In the genomic region with DNA sequence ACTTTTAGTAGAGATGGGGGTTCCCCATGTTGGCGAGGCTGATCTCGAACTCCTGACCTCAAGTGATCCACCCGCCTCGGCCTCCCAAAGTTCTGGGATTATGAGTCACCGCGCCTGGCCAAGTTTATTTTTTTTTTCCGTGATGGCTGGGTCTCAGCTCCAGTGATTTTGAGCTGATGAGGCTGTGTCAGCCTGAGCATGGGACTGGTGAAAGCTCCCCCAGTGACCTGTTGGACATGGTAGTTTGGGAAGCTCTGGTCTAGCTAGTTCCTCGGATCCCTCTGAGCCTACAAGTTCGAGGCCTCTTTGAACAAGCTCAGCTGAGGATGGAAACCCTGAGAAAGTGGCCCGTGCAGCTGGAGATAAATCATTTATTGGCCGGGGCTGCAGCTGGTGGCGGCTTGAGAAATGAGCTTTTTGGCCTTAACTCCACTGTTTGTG, we compare ENCODE assay signal across 14 cellular contexts.
DNase-seq lines count a peak whose midpoint lies in the region; ATAC-seq, FAIRE-seq and TF ChIP-seq lines count a peak whose summit lies in the region.
"Had no signal": no experiment of that assay in that cellular context is flagged by ENCODE, and none has a peak within 500 bp of the region (broad histone marks: within the 10 kb centered on the region; RNA-seq: fewer than 3 reads in every experiment).

No MANE protein-coding gene starts in this region.

- no peaks in the 10 kb centered on the region for H3K9me2 ChIP-seq in GM23248 (ENCODE audit: insufficient read depth)

- no peak for FAIRE-seq in GM12891 (lab: Jason Lieb, UNC)

- peak; percentile 8 for ATAC-seq in left lung
- no peak for ATAC-seq in HG03139 (IDR thresholded peaks at IDR 0.05; ENCODE audit: unreplicated experiment)
- ATAC-seq: stimulated activated naive B cell treated with anti-CD40 and anti-IgM and Interleukin-4, amounts not matched to agents 10 μg/mL and 1 μg/mL and 100 μg/mL, for 72 hours had no signal

- peaks cover 25% of the 10 kb centered on the region for H3F3A ChIP-seq in GM23248 (ENCODE audit: insufficient read depth)

- WGBS in GM23248 (ENCODE audit: low coverage in 1 of 2, low lambda C conversion rate in 2 of 2, missing lambda C conversion rate in 2 of 2), 2 experiments = 14% methylated on average over 12 of the region's 12 CpGs

- H3K9me3 ChIP-seq in GM23248 (ENCODE audit: low read depth) = no peaks in the 10 kb centered on the region
- no peaks in the 10 kb centered on the region for H3K9me3 ChIP-seq in left lung

- peak overlapping the region; percentile 18 for H3K9ac ChIP-seq in GM23248

- peak overlapping the region; percentile 40; the same call in 1 of the 2 replicates for H2AFZ ChIP-seq in GM23248

- H3K36me3 ChIP-seq in GM23248 (ENCODE audit: low read depth) (no peaks in the 10 kb centered on the region), left lung (no peaks in the 10 kb centered on the region)

- DNase-seq in GM23248 = peak; percentile 69
- peak; percentile 77 for DNase-seq in choroid plexus epithelial cell (ENCODE audit: low read depth)
- no peak for DNase-seq in left lung
- peak; percentile 73 for DNase-seq in stromal cell of bone marrow (ENCODE audit: low read depth)
- no peak for DNase-seq in NCI-H774 (lab: John Stamatoyannopoulos, UW)
- no peak for DNase-seq in SHP77 treated with DMSO at 0.1 percent for 48 hours (lab: John Stamatoyannopoulos, UW)
- DNase-seq in GM12891 (ENCODE audit: insufficient read length, low spot score) = no peak
- DNase-seq: cortex of kidney; head of caudate nucleus; NCI-H345; SIG-M5; stimulated activated naive B cell treated with anti-CD40 and anti-IgM and Interleukin-4, amounts not matched to agents 10 μg/mL and 1 μg/mL and 100 μg/mL, for 72 hours had no signal

- peak overlapping the region; percentile 89 for H3K27ac ChIP-seq in GM23248
- peak overlapping the region in 1 of 2 donors; percentile 78 for H3K27ac ChIP-seq in left lung
- H3K27ac ChIP-seq: C4-2B had no signal

- no peaks in the 10 kb centered on the region for H3K79me2 ChIP-seq in GM23248 (ENCODE audit: insufficient read depth)

- H4K20me1 ChIP-seq in GM23248 (ENCODE audit: insufficient read depth) = no peaks in the 10 kb centered on the region

- no peak for TF ChIP-seq POLR2A in GM12891 (IDR thresholded peaks at IDR 0.05; ENCODE audit: low read depth, low read length)

- no peak overlapping the region for H3K4me3 ChIP-seq in GM23248
- no peak overlapping the region for H3K4me3 ChIP-seq in choroid plexus epithelial cell (ENCODE audit: low read depth, low read length)
- no peak overlapping the region for H3K4me3 ChIP-seq in left lung

- intact Hi-C loops in left lung (cut with DNase I) = no loop called here

- TF ChIP-seq CTCF in choroid plexus epithelial cell (conservative IDR thresholded peaks at IDR 0.05; ENCODE audit: low read depth, low read length) (no peak), left lung (IDR thresholded peaks at IDR 0.05) (no peak)

- H3K27me3 ChIP-seq in GM23248 (replicated peaks; ENCODE audit: insufficient read depth) = no peaks in the 10 kb centered on the region
- no peaks in the 10 kb centered on the region for H3K27me3 ChIP-seq in left lung

- in situ Hi-C loops in GM23248 (cut with MboI) = no loop called here

- peak overlapping the region; percentile 3 for H3K4me2 ChIP-seq in GM23248 (ENCODE audit: unreplicated experiment)

- H3K4me1 ChIP-seq in GM23248 (ENCODE audit: insufficient read depth) (peaks cover 42% of the 10 kb centered on the region), left lung (peaks cover 13 to 26% of the 10 kb centered on the region in 2 donors)

TF ChIP-seq in GM12891, 5 proteins besides CTCF, POLR2A, EP300 and RAD21:
- no peak for TF ChIP-seq TAF1 (IDR thresholded peaks at IDR 0.05; ENCODE audit: low read depth, low read length)
- no peak for TF ChIP-seq PAX5 (IDR thresholded peaks at IDR 0.05; ENCODE audit: insufficient read depth, low read length, severe bottlenecking)
- no peak for TF ChIP-seq POU2F2 (IDR thresholded peaks at IDR 0.05; ENCODE audit: low read depth, low read length)
- no peak for TF ChIP-seq SPI1 (IDR thresholded peaks at IDR 0.05; ENCODE audit: low read depth, low read length)
- TF ChIP-seq POLR2AphosphoS5 (IDR thresholded peaks at IDR 0.05; ENCODE audit: low read depth, low read length) = no peak

Comparison
In these comparisons a context has a peak if more than half of its experiments do, and no peak if none do; other contexts are left out.
1. DNase-seq: peak in GM23248 (single experiment), choroid plexus epithelial cell (single experiment) and stromal cell of bone marrow (single experiment); none in left lung (0 of 2), NCI-H774 (single experiment), SHP77 treated with DMSO at 0.1 percent for 48 hours (single experiment) and GM12891 (single experiment).